ENCODE assay signal across 12 cellular contexts in the genomic region with DNA sequence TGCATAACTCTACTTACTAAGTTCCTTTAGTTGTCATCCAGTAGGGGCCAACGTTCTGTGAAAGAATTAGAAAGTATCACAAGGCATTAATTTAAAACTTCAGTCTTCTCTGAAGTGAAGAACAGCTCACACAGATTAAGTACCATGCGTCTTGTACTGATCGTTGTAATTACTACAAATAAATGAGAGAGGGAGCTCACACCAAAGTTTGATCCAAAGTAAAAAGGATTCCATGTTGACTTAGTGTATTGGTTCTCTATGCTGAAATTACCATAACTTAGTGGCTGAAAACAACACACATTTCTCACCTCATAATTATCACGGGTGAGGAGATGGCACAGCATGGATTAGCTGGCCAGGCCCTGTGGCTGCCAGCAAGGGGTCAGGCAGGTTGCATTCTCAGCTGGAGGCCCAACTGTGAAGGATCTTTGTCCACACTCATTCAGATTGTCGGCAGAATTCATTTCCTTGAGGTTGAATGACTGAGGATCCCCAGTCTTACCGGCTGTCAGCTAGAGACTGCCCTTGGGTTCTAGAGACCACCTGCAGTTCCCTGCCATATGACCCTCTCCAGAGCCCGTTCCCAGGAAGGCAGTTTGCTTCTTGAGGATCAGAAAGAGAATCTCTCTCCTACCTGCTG.
DNase-seq lines count a peak whose midpoint lies in the region; ATAC-seq lines count a peak whose summit lies in the region.
"Had no signal": no experiment of that assay in that cellular context is flagged by ENCODE, and none has a peak within 500 bp of the region (broad histone marks: within the 10 kb centered on the region; RNA-seq: fewer than 3 reads in every experiment).

No MANE protein-coding gene starts in this region.

- H3K4me1 ChIP-seq in neuron (ENCODE audit: insufficient read depth, low read length): peaks cover 5% of the 10 kb centered on the region

- H2AFZ ChIP-seq in neuron (ENCODE audit: low read depth, low read length): peak overlapping the region; percentile 10

- no peaks in the 10 kb centered on the region for H3K27me3 ChIP-seq in neuron (ENCODE audit: insufficient read depth, low read length)

- ATAC-seq in sciatic nerve (no peak), esophagus mucosa (no peak), GM19328 (IDR thresholded peaks at IDR 0.05; ENCODE audit: unreplicated experiment) (no peak)

- H3K36me3 ChIP-seq in neuron (ENCODE audit: insufficient read depth, low read length): no peaks in the 10 kb centered on the region

- H3K9me3 ChIP-seq in neuron (ENCODE audit: low read length): no peaks in the 10 kb centered on the region

- no peak overlapping the region for H3K4me3 ChIP-seq in neuron (ENCODE audit: low read length)

- DNase-seq in NCI-H526 treated with DMSO at 0.1 percent for 48 hours (lab: John Stamatoyannopoulos, UW): peak; percentile 2
- DNase-seq in NCI-H526 (lab: John Stamatoyannopoulos, UW): no peak
- DNase-seq in NCI-H446 (lab: John Stamatoyannopoulos, UW): peak; percentile 21 to 41
- peak; percentile 30 for DNase-seq in cerebellar cortex (ENCODE audit: low spot score)
- DNase-seq in sciatic nerve (ENCODE audit: low spot score): no peak
- DNase-seq: activated CD4-positive, alpha-beta T cell treated with anti-CD3 and anti-CD28 coated beads, Interleukin-2, amount 50 U/mL, for 48 hours; activated naive CD8-positive, alpha-beta T cell treated with anti-CD3 and anti-CD28 coated beads for 36 hours; islet precursor cell; KG1 had no signal

- intact Hi-C loops in sciatic nerve (cut with DNase I): no loop called here

Comparison
In these comparisons a context has a peak if more than half of its experiments do, and no peak if none do; other contexts are left out.
1. DNase-seq: peak in NCI-H526 treated with DMSO at 0.1 percent for 48 hours (single experiment), NCI-H446 (2 of 2) and cerebellar cortex (single experiment); none in NCI-H526 (0 of 2) and sciatic nerve (single experiment).